In the genomic region with DNA sequence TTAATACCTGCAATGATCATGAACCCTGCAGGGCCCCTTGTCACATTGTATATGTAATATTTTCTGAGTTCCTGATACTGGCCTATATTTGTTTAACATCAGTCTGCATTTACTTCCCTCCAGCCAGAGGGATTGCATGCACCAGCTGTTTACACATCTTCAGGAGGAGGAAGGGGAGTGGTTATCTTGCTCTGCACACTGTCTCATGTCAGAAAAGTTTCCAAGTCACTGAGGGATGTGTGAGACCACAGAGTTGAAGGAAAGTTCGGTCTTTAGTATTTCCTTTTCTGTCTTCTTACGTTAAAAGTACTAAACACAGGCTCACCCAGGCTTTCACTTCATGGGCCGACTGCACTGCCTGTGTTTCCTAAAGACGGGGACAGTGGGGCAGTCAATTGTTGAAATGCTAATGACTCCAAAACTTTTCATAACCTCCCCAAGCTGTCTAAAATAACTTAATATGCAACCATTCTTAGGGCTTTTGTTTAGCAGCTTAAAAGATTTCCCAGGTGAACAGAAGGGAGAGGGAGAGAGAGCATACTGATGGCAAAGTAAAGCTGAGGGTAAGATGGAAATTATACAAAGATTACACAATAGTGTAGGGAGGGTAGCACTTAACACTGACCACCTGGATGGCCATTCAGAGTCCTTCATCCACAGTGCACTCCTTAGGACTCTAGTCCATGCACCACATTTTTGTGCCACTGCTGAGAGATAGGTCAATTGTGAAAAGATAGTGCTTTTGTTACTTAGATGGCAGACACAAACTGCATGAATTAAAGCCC, we compare ENCODE assay signal across 2 cellular contexts.
TF ChIP-seq lines count a peak whose summit lies in the region.

No MANE protein-coding gene starts in this region.

TF ChIP-seq in H1, 55 proteins besides CTCF, POLR2A, EP300 and RAD21 (continued from another document):
- TF ChIP-seq HDAC2 (IDR thresholded peaks at IDR 0.05; ENCODE audit: borderline replicate concordance in 1 of 2, low read depth in 2 of 2, low read length in 2 of 2), result no peak
- TF ChIP-seq RXRA (IDR thresholded peaks at IDR 0.05; ENCODE audit: insufficient read depth, low read depth, low read length), result no peak
- TF ChIP-seq CREB1 (IDR thresholded peaks at IDR 0.05), result no peak
- TF ChIP-seq GTF2F1 (IDR thresholded peaks at IDR 0.05; ENCODE audit: borderline replicate concordance, low read depth, low read length), result no peak
- TF ChIP-seq JUND (IDR thresholded peaks at IDR 0.05; ENCODE audit: low read length), result no peak
- TF ChIP-seq MAFK (IDR thresholded peaks at IDR 0.05; ENCODE audit: low read depth, low read length), result no peak
- TF ChIP-seq, protein P1, sequence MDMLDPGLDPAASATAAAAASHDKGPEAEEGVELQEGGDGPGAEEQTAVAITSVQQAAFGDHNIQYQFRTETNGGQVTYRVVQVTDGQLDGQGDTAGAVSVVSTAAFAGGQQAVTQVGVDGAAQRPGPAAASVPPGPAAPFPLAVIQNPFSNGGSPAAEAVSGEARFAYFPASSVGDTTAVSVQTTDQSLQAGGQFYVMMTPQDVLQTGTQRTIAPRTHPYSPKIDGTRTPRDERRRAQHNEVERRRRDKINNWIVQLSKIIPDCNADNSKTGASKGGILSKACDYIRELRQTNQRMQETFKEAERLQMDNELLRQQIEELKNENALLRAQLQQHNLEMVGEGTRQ (IDR thresholded peaks at IDR 0.05; ENCODE audit: low read length), result no peak
- TF ChIP-seq CHD2 (IDR thresholded peaks at IDR 0.05; ENCODE audit: low read length), result no peak
- no peak for TF ChIP-seq TCF12 (IDR thresholded peaks at IDR 0.05; ENCODE audit: low read depth, low read length)
- no peak for TF ChIP-seq NANOG (IDR thresholded peaks at IDR 0.05; ENCODE audit: insufficient read depth, low read depth, low read length, poor library complexity, severe bottlenecking)
TF ChIP-seq in H1: peak in this region for 0.

TF ChIP-seq in GM23338, 12 proteins besides CTCF, POLR2A, EP300 and RAD21 (continued from another document):
- TF ChIP-seq ZNF462 (CRISPR knock-in tag; IDR thresholded peaks at IDR 0.05) (no peak), POLR2AphosphoS5 (IDR thresholded peaks at IDR 0.05; ENCODE audit: low read depth) (no peak), EZH2 (IDR thresholded peaks at IDR 0.05; ENCODE audit: low read depth, unreplicated experiment) (no peak), ZNF114 (CRISPR knock-in tag; IDR thresholded peaks at IDR 0.05) (no peak), STAT1 (IDR thresholded peaks at IDR 0.05; ENCODE audit: unreplicated experiment) (no peak), EZH2phosphoT487 (IDR thresholded peaks at IDR 0.05; ENCODE audit: unreplicated experiment) (no peak), ZNF331 (CRISPR knock-in tag; IDR thresholded peaks at IDR 0.05; ENCODE audit: low read depth) (no peak), CREB1 (CRISPR knock-in tag; IDR thresholded peaks at IDR 0.05; ENCODE audit: low read depth) (no peak), NANOG (IDR thresholded peaks at IDR 0.05; ENCODE audit: borderline replicate concordance) (no peak)
- TF ChIP-seq, protein P2, sequence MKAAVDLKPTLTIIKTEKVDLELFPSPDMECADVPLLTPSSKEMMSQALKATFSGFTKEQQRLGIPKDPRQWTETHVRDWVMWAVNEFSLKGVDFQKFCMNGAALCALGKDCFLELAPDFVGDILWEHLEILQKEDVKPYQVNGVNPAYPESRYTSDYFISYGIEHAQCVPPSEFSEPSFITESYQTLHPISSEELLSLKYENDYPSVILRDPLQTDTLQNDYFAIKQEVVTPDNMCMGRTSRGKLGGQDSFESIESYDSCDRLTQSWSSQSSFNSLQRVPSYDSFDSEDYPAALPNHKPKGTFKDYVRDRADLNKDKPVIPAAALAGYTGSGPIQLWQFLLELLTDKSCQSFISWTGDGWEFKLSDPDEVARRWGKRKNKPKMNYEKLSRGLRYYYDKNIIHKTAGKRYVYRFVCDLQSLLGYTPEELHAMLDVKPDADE (IDR thresholded peaks at IDR 0.05), result no peak
- TF ChIP-seq, protein P3, sequence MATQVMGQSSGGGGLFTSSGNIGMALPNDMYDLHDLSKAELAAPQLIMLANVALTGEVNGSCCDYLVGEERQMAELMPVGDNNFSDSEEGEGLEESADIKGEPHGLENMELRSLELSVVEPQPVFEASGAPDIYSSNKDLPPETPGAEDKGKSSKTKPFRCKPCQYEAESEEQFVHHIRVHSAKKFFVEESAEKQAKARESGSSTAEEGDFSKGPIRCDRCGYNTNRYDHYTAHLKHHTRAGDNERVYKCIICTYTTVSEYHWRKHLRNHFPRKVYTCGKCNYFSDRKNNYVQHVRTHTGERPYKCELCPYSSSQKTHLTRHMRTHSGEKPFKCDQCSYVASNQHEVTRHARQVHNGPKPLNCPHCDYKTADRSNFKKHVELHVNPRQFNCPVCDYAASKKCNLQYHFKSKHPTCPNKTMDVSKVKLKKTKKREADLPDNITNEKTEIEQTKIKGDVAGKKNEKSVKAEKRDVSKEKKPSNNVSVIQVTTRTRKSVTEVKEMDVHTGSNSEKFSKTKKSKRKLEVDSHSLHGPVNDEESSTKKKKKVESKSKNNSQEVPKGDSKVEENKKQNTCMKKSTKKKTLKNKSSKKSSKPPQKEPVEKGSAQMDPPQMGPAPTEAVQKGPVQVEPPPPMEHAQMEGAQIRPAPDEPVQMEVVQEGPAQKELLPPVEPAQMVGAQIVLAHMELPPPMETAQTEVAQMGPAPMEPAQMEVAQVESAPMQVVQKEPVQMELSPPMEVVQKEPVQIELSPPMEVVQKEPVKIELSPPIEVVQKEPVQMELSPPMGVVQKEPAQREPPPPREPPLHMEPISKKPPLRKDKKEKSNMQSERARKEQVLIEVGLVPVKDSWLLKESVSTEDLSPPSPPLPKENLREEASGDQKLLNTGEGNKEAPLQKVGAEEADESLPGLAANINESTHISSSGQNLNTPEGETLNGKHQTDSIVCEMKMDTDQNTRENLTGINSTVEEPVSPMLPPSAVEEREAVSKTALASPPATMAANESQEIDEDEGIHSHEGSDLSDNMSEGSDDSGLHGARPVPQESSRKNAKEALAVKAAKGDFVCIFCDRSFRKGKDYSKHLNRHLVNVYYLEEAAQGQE (IDR thresholded peaks at IDR 0.05; ENCODE audit: unreplicated experiment), result no peak
TF ChIP-seq in GM23338: peak in this region for 0.
